ENCODE assay signal across 8 cellular contexts in genomic region chr20:63895886-63896135, GRCh38. TPM values are rescaled to one million over a fixed set of nuclear protein-coding genes. Genes with fewer than 3 reads are reported as not detected.
DNase-seq lines count a peak whose midpoint lies in the region; ATAC-seq and TF ChIP-seq lines count a peak whose summit lies in the region.

No MANE protein-coding gene starts in this region.

- H3K9me3 Mint-ChIP-seq in activated T-cell treated with anti-CD3 and anti-CD28 coated beads, Interleukin-2, amount 50 U/mL, for 4 hours = no peaks in the 10 kb centered on the region
- H3K9me3 Mint-ChIP-seq in glutamatergic neuron (ENCODE audit: unreplicated experiment) = peaks cover 10% of the 10 kb centered on the region

- peak overlapping the region; percentile 94 for H3K9ac ChIP-seq in skeletal muscle satellite cell (ENCODE audit: low read depth, low read length)

- no peak for DNase-seq in activated T-cell treated with anti-CD3 and anti-CD28 coated beads, Interleukin-2, amount 50 U/mL, for 4 hours
- DNase-seq in activated T-cell treated with anti-CD3 and anti-CD28 coated beads for 4 hours = no peak
- no peak for DNase-seq in glutamatergic neuron
- DNase-seq in NCI-H345 (lab: John Stamatoyannopoulos, UW) = no peak

- peaks cover 29% of the 10 kb centered on the region for H3K36me3 ChIP-seq in skeletal muscle satellite cell (ENCODE audit: insufficient read depth, low read length)

- peak overlapping the region; percentile 90 for H3K4me2 ChIP-seq in skeletal muscle satellite cell (ENCODE audit: low read length)

- ATAC-seq in activated T-cell treated with anti-CD3 and anti-CD28 coated beads, Interleukin-2, amount 50 U/mL, for 4 hours = no peak
- no peak for ATAC-seq in GM21737 (IDR thresholded peaks at IDR 0.05; ENCODE audit: unreplicated experiment)
- ATAC-seq in HG03135 (IDR thresholded peaks at IDR 0.05; ENCODE audit: unreplicated experiment) = no peak

- TF ChIP-seq CTCF in VCaP (conservative IDR thresholded peaks at IDR 0.05) = no peak
- no peak for TF ChIP-seq CTCF in glutamatergic neuron (IDR thresholded peaks at IDR 0.05; ENCODE audit: partially characterized antibody, unreplicated experiment)

- H3K4me1 Mint-ChIP-seq in activated T-cell treated with anti-CD3 and anti-CD28 coated beads, Interleukin-2, amount 50 U/mL, for 4 hours (ENCODE audit: low read depth) = peaks cover 46% of the 10 kb centered on the region
- peaks cover 18% of the 10 kb centered on the region for H3K4me1 Mint-ChIP-seq in glutamatergic neuron (ENCODE audit: low read depth, unreplicated experiment)

- H3K4me1 ChIP-seq in skeletal muscle satellite cell (ENCODE audit: control insufficient read depth, insufficient read depth, low read length) = peaks cover 11% of the 10 kb centered on the region

- H3K4me3 Mint-ChIP-seq in activated T-cell treated with anti-CD3 and anti-CD28 coated beads, Interleukin-2, amount 50 U/mL, for 4 hours = peak overlapping the region; percentile 95
- H3K4me3 Mint-ChIP-seq in glutamatergic neuron (ENCODE audit: unreplicated experiment) = peak overlapping the region; percentile 95

- no peaks in the 10 kb centered on the region for H3K27me3 ChIP-seq in skeletal muscle satellite cell (ENCODE audit: control insufficient read depth, insufficient read depth, low read length)

- H3K27ac Mint-ChIP-seq in glutamatergic neuron (ENCODE audit: unreplicated experiment) = peak overlapping the region; percentile 73

- H3K9me3 ChIP-seq in skeletal muscle satellite cell (replicated peaks; ENCODE audit: low read length) = no peaks in the 10 kb centered on the region

- peak overlapping the region; percentile 98 for H3K27ac ChIP-seq in VCaP

- no peaks in the 10 kb centered on the region for H3K27me3 Mint-ChIP-seq in activated T-cell treated with anti-CD3 and anti-CD28 coated beads, Interleukin-2, amount 50 U/mL, for 4 hours (ENCODE audit: low read depth)
- H3K27me3 Mint-ChIP-seq in glutamatergic neuron (ENCODE audit: unreplicated experiment) = peaks cover 9% of the 10 kb centered on the region

- H3K4me3 ChIP-seq in skeletal muscle satellite cell (ENCODE audit: low read length) = peak overlapping the region; percentile 76

- H3K36me3 Mint-ChIP-seq in activated T-cell treated with anti-CD3 and anti-CD28 coated beads, Interleukin-2, amount 50 U/mL, for 4 hours (ENCODE audit: insufficient read depth) = peaks cover 8% of the 10 kb centered on the region
- no peaks in the 10 kb centered on the region for H3K36me3 Mint-ChIP-seq in glutamatergic neuron (ENCODE audit: unreplicated experiment)

RNA-seq across cellular contexts. Expression of gene DNAJC5, which starts 0.9 kb away (rescaled TPM):
- 10 to 100 TPM; 37.2 to 38.5 (median 37.8) TPM for total RNA-seq in activated T-cell treated with anti-CD3 and anti-CD28 coated beads, Interleukin-2, amount 50 U/mL, for 4 hours
- total RNA-seq in glutamatergic neuron (ENCODE audit: unreplicated experiment) = 57.9 TPM
- total RNA-seq in skeletal muscle satellite cell (2012; rRNA removed) = 47.7 and 48.9 TPM in 2 replicates

RNA-seq across cellular contexts. Expression of gene TPD52L2, which starts 30.7 kb away (rescaled TPM):
- total RNA-seq in activated T-cell treated with anti-CD3 and anti-CD28 coated beads, Interleukin-2, amount 50 U/mL, for 4 hours = 10 to 100 TPM; 87.4 to 95.0 (median 89.3) TPM
- total RNA-seq in glutamatergic neuron (ENCODE audit: unreplicated experiment) = 109 TPM
- 126 and 129 TPM in 2 replicates for total RNA-seq in skeletal muscle satellite cell (2012; rRNA removed)

RNA-seq across cellular contexts. Expression of gene ABHD16B, which starts 34.5 kb away (rescaled TPM):
- not detected for total RNA-seq in activated T-cell treated with anti-CD3 and anti-CD28 coated beads, Interleukin-2, amount 50 U/mL, for 4 hours
- not detected for total RNA-seq in glutamatergic neuron (ENCODE audit: unreplicated experiment)
- total RNA-seq in skeletal muscle satellite cell (2012; rRNA removed) = not detected in 2 replicates
